Comparison of ENCODE assay signal across 1 cellular context in genomic region chr15:75235760-75236729, GRCh38.
TF ChIP-seq lines count a peak whose summit lies in the region.

No MANE protein-coding gene starts in this region.

TF ChIP-seq in H1, 55 proteins besides CTCF, POLR2A, EP300 and RAD21:
- TF ChIP-seq PHF8 (conservative IDR thresholded peaks at IDR 0.05; ENCODE audit: low read depth, low read length): no peak
- TF ChIP-seq CREB1 (IDR thresholded peaks at IDR 0.05): no peak
- no peak for TF ChIP-seq YY1 (IDR thresholded peaks at IDR 0.05; ENCODE audit: low read depth, low read length)
- no peak for TF ChIP-seq TAF1 (IDR thresholded peaks at IDR 0.05; ENCODE audit: low read depth, low read length)
- TF ChIP-seq HDAC2 (IDR thresholded peaks at IDR 0.05; ENCODE audit: borderline replicate concordance in 1 of 2, low read depth in 2 of 2, low read length in 2 of 2): no peak
- no peak for TF ChIP-seq E2F6 (IDR thresholded peaks at IDR 0.05)
- no peak for TF ChIP-seq RBBP5 (IDR thresholded peaks at IDR 0.05; ENCODE audit: borderline replicate concordance, low read depth, low read length)
- no peak for TF ChIP-seq TEAD4 (IDR thresholded peaks at IDR 0.05; ENCODE audit: low read depth, low read length)
- TF ChIP-seq ATF3 (IDR thresholded peaks at IDR 0.05; ENCODE audit: insufficient read depth, low read depth, low read length): no peak
